9 cellular contexts compared by ENCODE assay signal in genomic region chr11:123454060-123454651, GRCh38. TPM values are rescaled to one million over a fixed set of nuclear protein-coding genes. Genes with fewer than 3 reads are reported as not detected.
DNase-seq lines count a peak whose midpoint lies in the region; ATAC-seq, FAIRE-seq and TF ChIP-seq lines count a peak whose summit lies in the region.
"Had no signal": no experiment of that assay in that cellular context is flagged by ENCODE, and none has a peak within 500 bp of the region (broad histone marks: within the 10 kb centered on the region; RNA-seq: fewer than 3 reads in every experiment).

No MANE protein-coding gene starts in this region.

- H3K4me2 ChIP-seq in endothelial cell of umbilical vein (ENCODE audit: insufficient read depth, low read length) = peak overlapping the region; percentile 1

- peaks cover 34% of the 10 kb centered on the region for H3K36me3 Mint-ChIP-seq in activated CD4-positive, alpha-beta T cell treated with anti-CD3 and anti-CD28 coated beads for 36 hours (ENCODE audit: low read depth)
- no peaks in the 10 kb centered on the region for H3K36me3 Mint-ChIP-seq in stimulated activated naive B cell treated with anti-CD40 and anti-IgM and Interleukin-4, amounts not matched to agents 10 μg/mL and 1 μg/mL and 100 μg/mL, for 72 hours

- POLR2A ChIA-PET in activated CD4-positive, alpha-beta T cell treated with anti-CD3 and anti-CD28 coated beads for 36 hours (lab: Charles Lee) = interaction anchor here (1.2 kb wide), 1 partner anchor 72 kb away, joined by 4 read pairs; no protein-coding TSS in a partner anchor
- POLR2A ChIA-PET in endothelial cell of umbilical vein (lab: Charles Lee) = no interaction called here

- no peak for TF ChIP-seq POLR2A in endothelial cell of umbilical vein (IDR thresholded peaks at IDR 0.05; ENCODE audit: low read depth, low read length)

- H3K9me1 ChIP-seq in endothelial cell of umbilical vein (replicated peaks; ENCODE audit: control insufficient read depth, extremely low read depth, insufficient read depth, low read length) = no peaks in the 10 kb centered on the region

- DNase-seq in NCI-H2107 treated with DMSO at 0.1 percent for 48 hours (lab: John Stamatoyannopoulos, UW; ENCODE audit: unreplicated experiment) = peak; percentile 41
- no peak for DNase-seq in NCI-H2107 (lab: John Stamatoyannopoulos, UW)
- peak; percentile 88 for DNase-seq in activated CD4-positive, alpha-beta T cell treated with anti-CD3 and anti-CD28 coated beads for 36 hours
- DNase-seq in endothelial cell of umbilical vein (ENCODE audit: low read depth, low spot score) = peak; percentile 26
- no peak for DNase-seq in stimulated activated naive B cell treated with anti-CD40 and anti-IgM and Interleukin-4, amounts not matched to agents 10 μg/mL and 1 μg/mL and 100 μg/mL, for 72 hours
- DNase-seq in NCI-H748 (lab: John Stamatoyannopoulos, UW; ENCODE audit: unreplicated experiment) = no peak
- no peak for DNase-seq in WERI-Rb-1
- DNase-seq: NCI-H510A treated with DMSO at 0.1 percent for 48 hours had no signal

- CTCF ChIA-PET in activated CD4-positive, alpha-beta T cell treated with anti-CD3 and anti-CD28 coated beads for 36 hours (lab: Charles Lee) = interaction anchor here (0.6 to 1.5 kb wide), 4 partner anchors 13 to 97 kb away, joined by 3 to 7 read pairs (median 4); no protein-coding TSS in a partner anchor
- CTCF ChIA-PET in endothelial cell of umbilical vein (lab: Charles Lee) = interaction anchor here (0.8 to 2.3 kb wide), 5 partner anchors 15 to 153 kb away, joined by 3 to 13 read pairs (median 4); no protein-coding TSS in a partner anchor

- peaks cover 15% of the 10 kb centered on the region for H3K4me1 ChIP-seq in endothelial cell of umbilical vein (ENCODE audit: control insufficient read depth, extremely low read depth, insufficient read depth, low read length)

- H3K4me3 ChIP-seq in endothelial cell of umbilical vein (replicated peaks in 1 of 3; ENCODE audit: insufficient read depth in 1 of 3, low read depth in 1 of 3, low read length in 3 of 3) = no peak overlapping the region
- H3K4me3 ChIP-seq in WERI-Rb-1 (ENCODE audit: low read depth, low read length) = no peak overlapping the region

- H3K4me3 Mint-ChIP-seq in activated CD4-positive, alpha-beta T cell treated with anti-CD3 and anti-CD28 coated beads for 36 hours = peak overlapping the region; percentile 69
- H3K4me3 Mint-ChIP-seq in stimulated activated naive B cell treated with anti-CD40 and anti-IgM and Interleukin-4, amounts not matched to agents 10 μg/mL and 1 μg/mL and 100 μg/mL, for 72 hours = no peak overlapping the region

- H4K20me1 ChIP-seq in endothelial cell of umbilical vein (replicated peaks; ENCODE audit: control insufficient read depth, extremely low read depth, insufficient read depth, low read length) = no peaks in the 10 kb centered on the region

- H3K4me1 Mint-ChIP-seq in activated CD4-positive, alpha-beta T cell treated with anti-CD3 and anti-CD28 coated beads for 36 hours = peaks cover 78% of the 10 kb centered on the region
- peaks cover 13 to 19% of the 10 kb centered on the region in 2 donors for H3K4me1 Mint-ChIP-seq in stimulated activated naive B cell treated with anti-CD40 and anti-IgM and Interleukin-4, amounts not matched to agents 10 μg/mL and 1 μg/mL and 100 μg/mL, for 72 hours

- H3K27me3 Mint-ChIP-seq in activated CD4-positive, alpha-beta T cell treated with anti-CD3 and anti-CD28 coated beads for 36 hours = no peaks in the 10 kb centered on the region
- H3K27me3 Mint-ChIP-seq in stimulated activated naive B cell treated with anti-CD40 and anti-IgM and Interleukin-4, amounts not matched to agents 10 μg/mL and 1 μg/mL and 100 μg/mL, for 72 hours = peaks cover 0 to 6% of the 10 kb centered on the region in 2 donors

- intact Hi-C loops in activated CD4-positive, alpha-beta T cell treated with anti-CD3 and anti-CD28 coated beads for 36 hours (cut with DNase I, micrococcal nuclease) = loop anchor here (1.0 to 10.0 kb wide), 13 partner anchors 23 to 1989 kb away; partner anchors contain the start of genes HSPA8 (in 2 of the 2) and GRAMD1B (in 1 of the 2)
- intact Hi-C loops in endothelial cell of umbilical vein (cut with micrococcal nuclease) = loop anchor here (1.0 kb wide), 1 partner anchor 20 kb away; no protein-coding TSS in a partner anchor

- H3K27ac Mint-ChIP-seq in activated CD4-positive, alpha-beta T cell treated with anti-CD3 and anti-CD28 coated beads for 36 hours = peak overlapping the region; percentile 94
- H3K27ac Mint-ChIP-seq in stimulated activated naive B cell treated with anti-CD40 and anti-IgM and Interleukin-4, amounts not matched to agents 10 μg/mL and 1 μg/mL and 100 μg/mL, for 72 hours = peak overlapping the region; percentile 14

- H3K9me3 ChIP-seq in endothelial cell of umbilical vein (replicated peaks; ENCODE audit: control insufficient read depth, insufficient read depth, low read length) = no peaks in the 10 kb centered on the region
- no peaks in the 10 kb centered on the region for H3K9me3 ChIP-seq in WERI-Rb-1 (ENCODE audit: severe bottlenecking)

- no peaks in the 10 kb centered on the region for H3K36me3 ChIP-seq in endothelial cell of umbilical vein (ENCODE audit: control insufficient read depth in 2 of 2, extremely low read depth in 1 of 2, insufficient read depth in 2 of 2, low read length in 2 of 2)
- no peaks in the 10 kb centered on the region for H3K36me3 ChIP-seq in WERI-Rb-1

- no peaks in the 10 kb centered on the region for H3K79me2 ChIP-seq in endothelial cell of umbilical vein (ENCODE audit: control insufficient read depth, insufficient read depth, low read length)

- H3K27ac ChIP-seq in endothelial cell of umbilical vein (ENCODE audit: insufficient read depth, low read depth, low read length) (peak overlapping the region; percentile 9), WERI-Rb-1 (no peak overlapping the region)

- dilution Hi-C loops in endothelial cell of umbilical vein (cut with MboI; ENCODE audit: extremely low pct_ligation_motif_present, low sequenced_read_pairs) = no loop called here

- no peak overlapping the region for H3K9ac ChIP-seq in endothelial cell of umbilical vein (replicated peaks; ENCODE audit: extremely low read depth, insufficient read depth, low read length)

- no peak for TF ChIP-seq CTCF in endothelial cell of umbilical vein (IDR thresholded peaks at IDR 0.05; ENCODE audit: extremely low read depth in 1 of 2, insufficient read depth in 1 of 2, low read depth in 1 of 2, low read length in 2 of 2)
- TF ChIP-seq CTCF in WERI-Rb-1 (IDR thresholded peaks at IDR 0.05; ENCODE audit: low read depth, low read length) = no peak

- FAIRE-seq in endothelial cell of umbilical vein (lab: Jason Lieb, UNC) = peak; percentile 71

- BruUV-seq in endothelial cell of umbilical vein (replicated peaks; lab: Mats Ljungman, UMichigan) = no TSS peak

- H3K27me3 ChIP-seq in endothelial cell of umbilical vein (ENCODE audit: control insufficient read depth in 2 of 2, insufficient read depth in 2 of 2, low read length in 2 of 2) = no peaks in the 10 kb centered on the region
- H3K27me3 ChIP-seq in WERI-Rb-1 (ENCODE audit: insufficient read depth, low read depth, severe bottlenecking) = no peaks in the 10 kb centered on the region

- H3K9me3 Mint-ChIP-seq in activated CD4-positive, alpha-beta T cell treated with anti-CD3 and anti-CD28 coated beads for 36 hours (ENCODE audit: low read depth) = no peaks in the 10 kb centered on the region
- no peaks in the 10 kb centered on the region for H3K9me3 Mint-ChIP-seq in stimulated activated naive B cell treated with anti-CD40 and anti-IgM and Interleukin-4, amounts not matched to agents 10 μg/mL and 1 μg/mL and 100 μg/mL, for 72 hours

- ATAC-seq in activated CD4-positive, alpha-beta T cell treated with anti-CD3 and anti-CD28 coated beads for 36 hours = peak; percentile 87
- ATAC-seq in stimulated activated naive B cell treated with anti-CD40 and anti-IgM and Interleukin-4, amounts not matched to agents 10 μg/mL and 1 μg/mL and 100 μg/mL, for 72 hours (replicated peaks) = peak; percentile 50 to 67
- ATAC-seq in HG03469 (IDR thresholded peaks at IDR 0.05; ENCODE audit: unreplicated experiment) = no peak

- H2AFZ ChIP-seq in endothelial cell of umbilical vein (ENCODE audit: low read depth, low read length) = no peak overlapping the region

TF ChIP-seq in endothelial cell of umbilical vein, 7 proteins besides CTCF, POLR2A, EP300 and RAD21:
- TF ChIP-seq POLR2AphosphoS5 (IDR thresholded peaks at IDR 0.05; ENCODE audit: insufficient read depth, low read depth, low read length) (no peak), GATA2 (IDR thresholded peaks at IDR 0.05; ENCODE audit: insufficient read depth, insufficient read length, low read depth, low read length) (peak; percentile 70)

RNA-seq across cellular contexts. Expression of gene GRAMD1B, which starts 24.1 kb away (rescaled TPM):
- 10 to 100 TPM; 38.6 to 45.7 TPM for total RNA-seq in activated CD4-positive, alpha-beta T cell treated with anti-CD3 and anti-CD28 coated beads for 36 hours
- total RNA-seq in endothelial cell of umbilical vein = 6.8 and 11.1 TPM in 2 replicates
- 4.5 and 5.1 TPM in 2 replicates for polyA plus RNA-seq in endothelial cell of umbilical vein
- polyA plus RNA-seq in endothelial cell of umbilical vein (2011; cell fraction: cytosol; rRNA removed) = 3.4 and 4.1 TPM in 2 replicates
- polyA plus RNA-seq in endothelial cell of umbilical vein (2011; cell fraction: nucleus; rRNA removed) = 16.8 and 18.4 TPM in 2 replicates
- 2.2 and 2.3 TPM in 2 replicates for polyA plus RNA-seq in endothelial cell of umbilical vein (2012)
- polyA minus RNA-seq in endothelial cell of umbilical vein = 9.1 and 9.2 TPM in 2 replicates
- 56.6 TPM for polyA minus RNA-seq in endothelial cell of umbilical vein (2011; cell fraction: cytosol; rRNA and poly(A)+ RNA removed)
- polyA minus RNA-seq in endothelial cell of umbilical vein (2011; cell fraction: nucleus; rRNA and poly(A)+ RNA removed) = 12.2 and 12.7 TPM in 2 replicates

Comparison
In these comparisons a context has a peak if more than half of its experiments do, and no peak if none do; other contexts are left out.
1. DNase-seq: peak in NCI-H2107 treated with DMSO at 0.1 percent for 48 hours (single experiment), activated CD4-positive, alpha-beta T cell treated with anti-CD3 and anti-CD28 coated beads for 36 hours (single experiment) and endothelial cell of umbilical vein (single experiment); none in NCI-H2107 (single experiment), stimulated activated naive B cell treated with anti-CD40 and anti-IgM and Interleukin-4, amounts not matched to agents 10 μg/mL and 1 μg/mL and 100 μg/mL, for 72 hours (single experiment), NCI-H748 (single experiment) and WERI-Rb-1 (single experiment).